Comparison of ENCODE assay signal across 1 cellular context in genomic region chr14:94062344-94062904, GRCh38.
TF ChIP-seq lines count a peak whose summit lies in the region.

No MANE protein-coding gene starts in this region.

TF ChIP-seq in endothelial cell of umbilical vein, 7 proteins besides CTCF, POLR2A, EP300 and RAD21:
- no peak for TF ChIP-seq JUN (IDR thresholded peaks at IDR 0.05; ENCODE audit: borderline replicate concordance, insufficient read depth, insufficient read length, low read depth)
- TF ChIP-seq EZH2 (IDR thresholded peaks at IDR 0.05; ENCODE audit: borderline replicate concordance, low read depth, low read length, severe bottlenecking) = no peak
- no peak for TF ChIP-seq MAX (IDR thresholded peaks at IDR 0.05; ENCODE audit: insufficient read depth, insufficient read length)
- no peak for TF ChIP-seq MYC (IDR thresholded peaks at IDR 0.05; ENCODE audit: low read depth, low read length)
- TF ChIP-seq POLR2AphosphoS5 (IDR thresholded peaks at IDR 0.05; ENCODE audit: insufficient read depth, low read depth, low read length) = no peak
- TF ChIP-seq GATA2 (IDR thresholded peaks at IDR 0.05; ENCODE audit: insufficient read depth, insufficient read length, low read depth, low read length) = no peak
- TF ChIP-seq FOS (IDR thresholded peaks at IDR 0.05; ENCODE audit: borderline replicate concordance, insufficient read depth, low read length) = no peak
